Comparison of ENCODE assay signal across 14 cellular contexts in the genomic region with DNA sequence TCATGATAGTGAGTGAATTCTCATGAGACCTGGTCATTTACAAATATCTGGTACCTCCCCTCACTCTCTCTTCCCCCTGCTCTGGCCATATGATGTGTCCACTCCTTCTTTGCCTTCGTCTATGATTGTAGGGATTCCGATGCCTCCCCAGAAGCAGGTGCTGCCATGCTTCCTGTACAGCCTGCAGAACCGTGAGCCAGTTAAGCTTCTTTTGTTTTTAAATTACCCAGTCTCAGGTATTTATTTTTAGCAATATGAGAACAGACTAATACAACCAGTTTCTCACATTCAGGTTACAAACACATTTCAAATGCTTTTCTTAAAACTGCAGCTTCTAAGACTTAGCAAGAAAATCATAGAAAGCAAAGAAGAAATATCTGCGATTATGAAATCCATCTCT.
"Had no signal": no experiment of that assay in that cellular context is flagged by ENCODE, and none has a peak within 500 bp of the region (broad histone marks: within the 10 kb centered on the region; RNA-seq: fewer than 3 reads in every experiment).

No MANE protein-coding gene starts in this region.

- DNase-seq: KBM-7; NCI-H1092; NCI-H1436; NCI-H1694 treated with DMSO at 0.1 percent for 48 hours; NCI-H1930; NCI-H2081; NCI-H2107; NCI-H2227 treated with DMSO at 0.1 percent for 48 hours; NCI-H524; NCI-H526 treated with DMSO at 0.1 percent for 48 hours; NK-92 treated with Interleukin-12 subunit alpha and Interleukin-12 subunit beta, amount 100 ng/mL, for 24 hours; PC-3; SHP77; T-helper 1 cell had no signal
